In genomic region chrX:40085086-40085551, GRCh38 we compare ENCODE assay signal across 1 cellular context.
TF ChIP-seq lines count a peak whose summit lies in the region.

No MANE protein-coding gene starts in this region.

TF ChIP-seq in GM23338, 12 proteins besides CTCF, POLR2A, EP300 and RAD21 (continued from another document):
- TF ChIP-seq, protein P1, sequence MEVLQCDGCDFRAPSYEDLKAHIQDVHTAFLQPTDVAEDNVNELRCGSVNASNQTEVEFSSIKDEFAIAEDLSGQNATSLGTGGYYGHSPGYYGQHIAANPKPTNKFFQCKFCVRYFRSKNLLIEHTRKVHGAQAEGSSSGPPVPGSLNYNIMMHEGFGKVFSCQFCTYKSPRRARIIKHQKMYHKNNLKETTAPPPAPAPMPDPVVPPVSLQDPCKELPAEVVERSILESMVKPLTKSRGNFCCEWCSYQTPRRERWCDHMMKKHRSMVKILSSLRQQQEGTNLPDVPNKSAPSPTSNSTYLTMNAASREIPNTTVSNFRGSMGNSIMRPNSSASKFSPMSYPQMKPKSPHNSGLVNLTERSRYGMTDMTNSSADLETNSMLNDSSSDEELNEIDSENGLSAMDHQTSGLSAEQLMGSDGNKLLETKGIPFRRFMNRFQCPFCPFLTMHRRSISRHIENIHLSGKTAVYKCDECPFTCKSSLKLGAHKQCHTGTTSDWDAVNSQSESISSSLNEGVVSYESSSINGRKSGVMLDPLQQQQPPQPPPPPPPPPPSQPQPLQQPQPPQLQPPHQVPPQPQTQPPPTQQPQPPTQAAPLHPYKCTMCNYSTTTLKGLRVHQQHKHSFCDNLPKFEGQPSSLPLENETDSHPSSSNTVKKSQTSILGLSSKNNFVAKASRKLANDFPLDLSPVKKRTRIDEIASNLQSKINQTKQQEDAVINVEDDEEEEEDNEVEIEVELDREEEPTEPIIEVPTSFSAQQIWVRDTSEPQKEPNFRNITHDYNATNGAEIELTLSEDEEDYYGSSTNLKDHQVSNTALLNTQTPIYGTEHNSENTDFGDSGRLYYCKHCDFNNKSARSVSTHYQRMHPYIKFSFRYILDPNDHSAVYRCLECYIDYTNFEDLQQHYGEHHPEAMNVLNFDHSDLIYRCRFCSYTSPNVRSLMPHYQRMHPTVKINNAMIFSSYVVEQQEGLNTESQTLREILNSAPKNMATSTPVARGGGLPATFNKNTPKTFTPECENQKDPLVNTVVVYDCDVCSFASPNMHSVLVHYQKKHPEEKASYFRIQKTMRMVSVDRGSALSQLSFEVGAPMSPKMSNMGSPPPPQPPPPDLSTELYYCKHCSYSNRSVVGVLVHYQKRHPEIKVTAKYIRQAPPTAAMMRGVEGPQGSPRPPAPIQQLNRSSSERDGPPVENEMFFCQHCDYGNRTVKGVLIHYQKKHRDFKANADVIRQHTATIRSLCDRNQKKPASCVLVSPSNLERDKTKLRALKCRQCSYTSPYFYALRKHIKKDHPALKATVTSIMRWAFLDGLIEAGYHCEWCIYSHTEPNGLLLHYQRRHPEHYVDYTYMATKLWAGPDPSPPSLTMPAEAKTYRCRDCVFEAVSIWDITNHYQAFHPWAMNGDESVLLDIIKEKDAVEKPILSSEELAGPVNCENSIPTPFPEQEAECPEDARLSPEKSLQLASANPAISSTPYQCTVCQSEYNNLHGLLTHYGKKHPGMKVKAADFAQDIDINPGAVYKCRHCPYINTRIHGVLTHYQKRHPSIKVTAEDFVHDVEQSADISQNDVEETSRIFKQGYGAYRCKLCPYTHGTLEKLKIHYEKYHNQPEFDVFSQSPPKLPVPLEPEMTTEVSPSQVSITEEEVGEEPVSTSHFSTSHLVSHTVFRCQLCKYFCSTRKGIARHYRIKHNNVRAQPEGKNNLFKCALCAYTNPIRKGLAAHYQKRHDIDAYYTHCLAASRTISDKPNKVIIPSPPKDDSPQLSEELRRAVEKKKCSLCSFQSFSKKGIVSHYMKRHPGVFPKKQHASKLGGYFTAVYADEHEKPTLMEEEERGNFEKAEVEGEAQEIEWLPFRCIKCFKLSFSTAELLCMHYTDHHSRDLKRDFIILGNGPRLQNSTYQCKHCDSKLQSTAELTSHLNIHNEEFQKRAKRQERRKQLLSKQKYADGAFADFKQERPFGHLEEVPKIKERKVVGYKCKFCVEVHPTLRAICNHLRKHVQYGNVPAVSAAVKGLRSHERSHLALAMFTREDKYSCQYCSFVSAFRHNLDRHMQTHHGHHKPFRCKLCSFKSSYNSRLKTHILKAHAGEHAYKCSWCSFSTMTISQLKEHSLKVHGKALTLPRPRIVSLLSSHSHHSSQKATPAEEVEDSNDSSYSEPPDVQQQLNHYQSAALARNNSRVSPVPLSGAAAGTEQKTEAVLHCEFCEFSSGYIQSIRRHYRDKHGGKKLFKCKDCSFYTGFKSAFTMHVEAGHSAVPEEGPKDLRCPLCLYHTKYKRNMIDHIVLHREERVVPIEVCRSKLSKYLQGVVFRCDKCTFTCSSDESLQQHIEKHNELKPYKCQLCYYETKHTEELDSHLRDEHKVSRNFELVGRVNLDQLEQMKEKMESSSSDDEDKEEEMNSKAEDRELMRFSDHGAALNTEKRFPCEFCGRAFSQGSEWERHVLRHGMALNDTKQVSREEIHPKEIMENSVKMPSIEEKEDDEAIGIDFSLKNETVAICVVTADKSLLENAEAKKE (CRISPR knock-in tag; IDR thresholded peaks at IDR 0.05): no peak
- TF ChIP-seq ZNF331 (CRISPR knock-in tag; IDR thresholded peaks at IDR 0.05; ENCODE audit: low read depth) (no peak), EZH2phosphoT487 (IDR thresholded peaks at IDR 0.05; ENCODE audit: unreplicated experiment) (no peak), POLR2AphosphoS5 (IDR thresholded peaks at IDR 0.05; ENCODE audit: low read depth) (no peak), ZNF114 (CRISPR knock-in tag; IDR thresholded peaks at IDR 0.05) (no peak)
